In genomic region chr7:29563590-29564454, GRCh38 we compare ENCODE assay signal across 1 cellular context.
TF ChIP-seq lines count a peak whose summit lies in the region.

TSS of gene PRR15 (plus strand) at chr7:29563835. CDS start at chr7:29566330, 2,495 bp downstream.

TF ChIP-seq in HepG2, 621 proteins besides CTCF, POLR2A, EP300 and RAD21 (continued from another document and continues in another):
- TF ChIP-seq ZNF142 (CRISPR knock-in tag; IDR thresholded peaks at IDR 0.05) (no peak), RNF2 (conservative IDR thresholded peaks at IDR 0.05; ENCODE audit: low read depth) (no peak), ZBTB33 (CRISPR knock-in tag; IDR thresholded peaks at IDR 0.05) (no peak), RBFOX2 (IDR thresholded peaks at IDR 0.05; ENCODE audit: low read depth, low read length) (peak; percentile 64; the same call in 1 of the 2 replicates), ZNF281 (CRISPR knock-in tag; IDR thresholded peaks at IDR 0.05; ENCODE audit: borderline replicate concordance) (no peak), HNF1B (CRISPR knock-in tag; IDR thresholded peaks at IDR 0.05) (no peak), ZBTB4 (CRISPR knock-in tag; IDR thresholded peaks at IDR 0.05; ENCODE audit: borderline replicate concordance) (no peak), MLX (CRISPR knock-in tag; IDR thresholded peaks at IDR 0.05) (no peak), TBL1XR1 (IDR thresholded peaks at IDR 0.05; ENCODE audit: borderline replicate concordance, low read length, partially characterized antibody) (no peak), E2F1 (CRISPR knock-in tag; IDR thresholded peaks at IDR 0.05) (no peak), HOXA9 (CRISPR knock-in tag; IDR thresholded peaks at IDR 0.05; ENCODE audit: borderline replicate concordance) (no peak), GATAD2A (CRISPR knock-in tag; IDR thresholded peaks at IDR 0.05) (no peak), ZSCAN9 (CRISPR knock-in tag; IDR thresholded peaks at IDR 0.05; ENCODE audit: borderline replicate concordance) (peak; percentile 13; the same call in 1 of the 2 replicates), NKX3-1 (CRISPR knock-in tag; IDR thresholded peaks at IDR 0.05) (no peak), RXRB (CRISPR knock-in tag; IDR thresholded peaks at IDR 0.05; ENCODE audit: borderline replicate concordance) (no peak; the same call in 1 of the 2 replicates), PHB2 (IDR thresholded peaks at IDR 0.05; ENCODE audit: partially characterized antibody) (no peak), CBX5 (CRISPR knock-in tag; IDR thresholded peaks at IDR 0.05; ENCODE audit: borderline replicate concordance) (no peak), HBP1 (CRISPR knock-in tag; IDR thresholded peaks at IDR 0.05; ENCODE audit: low read depth) (no peak), MLLT10 (CRISPR knock-in tag; IDR thresholded peaks at IDR 0.05) (no peak), ZSCAN25 (CRISPR knock-in tag; IDR thresholded peaks at IDR 0.05) (no peak), TERF1 (CRISPR knock-in tag; IDR thresholded peaks at IDR 0.05) (no peak), HHEX (CRISPR knock-in tag; IDR thresholded peaks at IDR 0.05) (no peak), ZNF564 (CRISPR knock-in tag; IDR thresholded peaks at IDR 0.05) (peak; percentile 76; the same call in 1 of the 2 replicates), SNRNP70 (IDR thresholded peaks at IDR 0.05; ENCODE audit: low read depth, low read length) (no peak), SP2 (CRISPR knock-in tag; IDR thresholded peaks at IDR 0.05) (peak; percentile 54), HDAC6 (IDR thresholded peaks at IDR 0.05; ENCODE audit: low read depth, low read length) (no peak), BORCS8-MEF2B (CRISPR knock-in tag; IDR thresholded peaks at IDR 0.05) (peak; percentile 25; the same call in 1 of the 2 replicates), ZNF33A (CRISPR knock-in tag; IDR thresholded peaks at IDR 0.05; ENCODE audit: borderline replicate concordance) (no peak), ZNF569 (CRISPR knock-in tag; IDR thresholded peaks at IDR 0.05; ENCODE audit: borderline replicate concordance) (no peak), ZFYVE20 (CRISPR knock-in tag; IDR thresholded peaks at IDR 0.05; ENCODE audit: borderline replicate concordance, low read depth) (no peak), ZNF317 (CRISPR knock-in tag; IDR thresholded peaks at IDR 0.05) (0 out of 2 replicates have a peak, but pooled peaks have one; percentile 28), CAMTA2 (CRISPR knock-in tag; IDR thresholded peaks at IDR 0.05; ENCODE audit: borderline replicate concordance) (peak; percentile 88; the same call in 1 of the 2 replicates), ZFP37 (CRISPR knock-in tag; IDR thresholded peaks at IDR 0.05; ENCODE audit: borderline replicate concordance) (0 out of 2 replicates have a peak, but pooled peaks have one; percentile 13), SOX6 (IDR thresholded peaks at IDR 0.05) (no peak), SOX6 (CRISPR knock-in tag; IDR thresholded peaks at IDR 0.05) (peak; percentile 7; the same call in 1 of the 2 replicates), ARID2 (CRISPR knock-in tag; IDR thresholded peaks at IDR 0.05; ENCODE audit: borderline replicate concordance) (0 out of 2 replicates have a peak, but pooled peaks have one; percentile 82)
